Comparison of ENCODE assay signal across 8 cellular contexts in the genomic region with DNA sequence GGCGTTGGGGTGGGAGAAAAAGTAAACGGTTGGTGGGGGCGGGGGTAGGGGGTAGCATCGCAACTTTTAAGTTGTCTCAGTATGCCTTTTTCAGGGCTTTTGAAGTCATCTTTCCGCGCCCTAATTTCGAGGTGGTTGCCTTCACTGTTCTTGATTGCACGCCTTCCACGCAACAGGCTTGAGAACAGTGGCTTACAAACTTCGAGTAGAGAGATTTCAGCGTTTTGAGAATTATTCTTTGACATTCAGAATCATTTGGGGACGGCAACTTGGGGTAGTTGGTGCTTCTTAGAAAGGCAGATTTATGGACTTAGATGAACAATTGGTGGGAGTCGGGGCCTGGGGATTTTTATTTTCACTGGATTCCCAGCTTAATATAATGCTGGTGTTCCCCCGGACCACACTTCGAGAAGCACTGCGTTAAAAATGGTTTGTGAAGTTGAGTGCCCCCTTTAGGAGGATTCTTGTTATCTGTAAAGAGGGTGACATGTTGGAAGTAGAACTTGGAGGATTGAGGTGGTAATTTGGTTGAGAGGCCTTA. TPM values are rescaled to one million over a fixed set of nuclear protein-coding genes. Genes with fewer than 3 reads are reported as not detected.
A peak's percentile ranks its signal among the peaks of the same experiment; 100 is the strongest.
DNase-seq lines count a peak whose midpoint lies in the region; ATAC-seq and TF ChIP-seq lines count a peak whose summit lies in the region.

No MANE protein-coding gene starts in this region.

- peak; percentile 27 for DNase-seq in stimulated activated CD4-positive, alpha-beta T cell treated with anti-CD3 and anti-CD28 coated beads, Interleukin-12 subunit alpha, Interleukin-12 subunit beta, amount 100 ng/mL, for 4 hours
- DNase-seq in stimulated activated CD4-positive, alpha-beta T cell treated with anti-CD3 and anti-CD28 coated beads, Interleukin-4, amount 100 ng/mL, for 1 hour: no peak
- no peak for DNase-seq in Panc1 (ENCODE audit: low read depth, low spot score)
- peak; percentile 85 for DNase-seq in adipocyte (ENCODE audit: low read depth)
- DNase-seq in left ventricle myocardium superior: no peak
- peak; percentile 63 for DNase-seq in renal cortical epithelial cell (ENCODE audit: low read depth)

- peak; percentile 24 for ATAC-seq in HG03280 (IDR thresholded peaks at IDR 0.05; ENCODE audit: unreplicated experiment)
- peak; percentile 40; the same call in 1 of the 2 replicates for ATAC-seq in Panc1
- ATAC-seq in left ventricle myocardium superior: peak; percentile 43
- ATAC-seq in HG03139 (IDR thresholded peaks at IDR 0.05; ENCODE audit: unreplicated experiment): no peak

- peak overlapping the region; percentile 84 to 90 for H3K4me3 ChIP-seq in Panc1 (ENCODE audit: low read depth in 2 of 2, low read length in 2 of 2)
- peak overlapping the region; percentile 94 for H3K4me3 ChIP-seq in adipocyte (ENCODE audit: low read length)

- CTCF ChIA-PET in Panc1 (lab: Charles Lee): no interaction called here

- no peaks in the 10 kb centered on the region for H3K27me3 ChIP-seq in Panc1 (ENCODE audit: control insufficient read depth, insufficient read depth, low read length)
- H3K27me3 ChIP-seq in adipocyte (replicated peaks; ENCODE audit: control insufficient read depth, insufficient read depth, low read length): no peaks in the 10 kb centered on the region

- POLR2A ChIA-PET in Panc1 (lab: Charles Lee): no interaction called here

- H3K27ac ChIP-seq in Panc1 (ENCODE audit: low read length): peak overlapping the region; percentile 93

- no TSS peak for BruUV-seq in Panc1 (replicated peaks; lab: Mats Ljungman, UMichigan)

- H3K36me3 ChIP-seq in Panc1 (ENCODE audit: control insufficient read depth, insufficient read depth, low read length) (peaks cover 26% of the 10 kb centered on the region), adipocyte (ENCODE audit: control insufficient read depth, insufficient read depth, low read length, severe bottlenecking) (peaks cover 27% of the 10 kb centered on the region)

- peaks cover 16% of the 10 kb centered on the region; the same call in 1 of the 2 replicates for H3K4me1 ChIP-seq in Panc1 (ENCODE audit: control insufficient read depth, insufficient read depth, low read length)
- peaks cover 48% of the 10 kb centered on the region for H3K4me1 ChIP-seq in adipocyte (ENCODE audit: control insufficient read depth, insufficient read depth, low read length)

- in situ Hi-C loops in Panc1 (cut with HindIII; ENCODE audit: low pct_unique_long_range_greater_than_20kb, low sequenced_read_pairs): no loop called here

- TF ChIP-seq CTCF in Panc1 (IDR thresholded peaks at IDR 0.05): peak; percentile 53

- H3K9me3 ChIP-seq in Panc1 (ENCODE audit: control insufficient read depth, insufficient read depth, low read depth, low read length) (no peaks in the 10 kb centered on the region), adipocyte (ENCODE audit: control insufficient read depth, low read length) (no peaks in the 10 kb centered on the region)

- intact Hi-C loops in Panc1 (cut with micrococcal nuclease; ENCODE audit: unreplicated experiment): no loop called here
- intact Hi-C loops in left ventricle myocardium superior (cut with micrococcal nuclease): no loop called here

- H3K9ac ChIP-seq in adipocyte (ENCODE audit: low read length): peak overlapping the region; percentile 95

RNA-seq across cellular contexts. Expression of a gene that starts 0.9 kb away (rescaled TPM):
- total RNA-seq in Panc1 (2021; ENCODE audit: unreplicated experiment) (59.8 TPM), left ventricle myocardium superior (53.1 TPM), renal cortical epithelial cell (99.5 and 116 TPM in 2 replicates)
- 26.2 TPM for polyA plus RNA-seq in Panc1 (2012; ENCODE audit: insufficient read length)

Comparison
In these comparisons a context has a peak if more than half of its experiments do, and no peak if none do; other contexts are left out.
1. DNase-seq: peak in stimulated activated CD4-positive, alpha-beta T cell treated with anti-CD3 and anti-CD28 coated beads, Interleukin-12 subunit alpha, Interleukin-12 subunit beta, amount 100 ng/mL, for 4 hours (single experiment), adipocyte (single experiment) and renal cortical epithelial cell (single experiment); none in stimulated activated CD4-positive, alpha-beta T cell treated with anti-CD3 and anti-CD28 coated beads, Interleukin-4, amount 100 ng/mL, for 1 hour (single experiment), Panc1 (single experiment) and left ventricle myocardium superior (single experiment).